ENCODE assay signal across 17 cellular contexts in genomic region chr6:14224359-14225103, GRCh38.
A peak's percentile ranks its signal among the peaks of the same experiment; 100 is the strongest.
DNase-seq lines count a peak whose midpoint lies in the region; ATAC-seq, FAIRE-seq and TF ChIP-seq lines count a peak whose summit lies in the region.
"Had no signal": no experiment of that assay in that cellular context is flagged by ENCODE, and none has a peak within 500 bp of the region (broad histone marks: within the 10 kb centered on the region; RNA-seq: fewer than 3 reads in every experiment).

No MANE protein-coding gene starts in this region.

- RAD21 ChIA-PET in GM12878 (lab: Charles Lee; ENCODE audit: unreplicated experiment), result interaction anchor here (0.9 to 1.8 kb wide), 5 partner anchors 13 to 1053 kb away, joined by 3 to 7 read pairs (median 3); no protein-coding TSS in a partner anchor

- 77% methylated on average over 8 of the region's 8 CpGs for WGBS in GM12878 (ENCODE audit: insufficient coverage, insufficient replicate concordance, low lambda C conversion rate, missing lambda C conversion rate)
- 67 to 81% (median 74%) methylated on average over 8 of the region's 8 CpGs for WGBS in adrenal gland, 4 donors

- no peaks in the 10 kb centered on the region for H4K20me1 ChIP-seq in GM12878 (ENCODE audit: control insufficient read depth, insufficient read depth)

- no peak overlapping the region for H3K9ac ChIP-seq in GM12878 (ENCODE audit: control insufficient read depth, insufficient read depth, low read length)

- TF ChIP-seq EP300 in GM12878 (IDR thresholded peaks at IDR 0.05; ENCODE audit: borderline replicate concordance in 1 of 2, control insufficient read depth in 1 of 2, low read depth in 2 of 2, low read length in 2 of 2), result peak in 1 of 2 experiments; percentile 46; a peak in 1 of 4 replicates

- H3K9me3 ChIP-seq in GM12878 (replicated peaks; ENCODE audit: control insufficient read depth, insufficient read depth, low read length), result no peaks in the 10 kb centered on the region; the same call in 2 of the 3 replicates
- H3K9me3 ChIP-seq in CD8-positive, alpha-beta T cell (ENCODE audit: low read length), result peaks cover 2% of the 10 kb centered on the region
- no peaks in the 10 kb centered on the region for H3K9me3 ChIP-seq in adrenal gland (replicated peaks in 1 of 3)
- H3K9me3 ChIP-seq: SJCRH30, thyroid gland had no signal

- H3K36me3 Mint-ChIP-seq in CD8-positive, alpha-beta T cell, result no peaks in the 10 kb centered on the region

- TF ChIP-seq POLR2A in GM12878 (IDR thresholded peaks at IDR 0.05; ENCODE audit: low read depth, low read length), result no peak
- no peak for TF ChIP-seq POLR2A in adrenal gland (IDR thresholded peaks at IDR 0.05)

- no peaks in the 10 kb centered on the region for H3K79me2 ChIP-seq in GM12878 (ENCODE audit: control insufficient read depth, insufficient read depth, low read length)

- peaks cover 16% of the 10 kb centered on the region for H3K4me1 Mint-ChIP-seq in CD8-positive, alpha-beta T cell (ENCODE audit: low read depth)

- ATAC-seq in GM21423 (IDR thresholded peaks at IDR 0.05; ENCODE audit: unreplicated experiment) (peak; percentile 69), GM12878 (peak; percentile 50), GM19463 (IDR thresholded peaks at IDR 0.05; ENCODE audit: unreplicated experiment) (no peak), GM19023 (IDR thresholded peaks at IDR 0.05; ENCODE audit: unreplicated experiment) (no peak)
- no peak for ATAC-seq in CD8-positive, alpha-beta T cell

- H3K27ac ChIP-seq in HL-60 (replicated peaks), result no peak overlapping the region
- H3K27ac ChIP-seq in GM12878 (ENCODE audit: control insufficient read depth, insufficient read depth), result no peak overlapping the region
- no peak overlapping the region for H3K27ac ChIP-seq in CD8-positive, alpha-beta T cell (ENCODE audit: low read depth, low read length)
- no peak overlapping the region for H3K27ac ChIP-seq in adrenal gland
- H3K27ac ChIP-seq: SJCRH30, thyroid gland had no signal

- H3K27me3 Mint-ChIP-seq in CD8-positive, alpha-beta T cell (ENCODE audit: low read depth), result no peaks in the 10 kb centered on the region

- no peak overlapping the region for H3K4me3 Mint-ChIP-seq in CD8-positive, alpha-beta T cell
- H3K4me3 Mint-ChIP-seq: nephron progenitor cell had no signal

- H3K27ac Mint-ChIP-seq in CD8-positive, alpha-beta T cell, result no peak overlapping the region
- H3K27ac Mint-ChIP-seq: nephron progenitor cell had no signal

- H3K36me3 ChIP-seq in GM12878 (ENCODE audit: control insufficient read depth in 2 of 2, insufficient read depth in 2 of 2, low read length in 1 of 2), result no peaks in the 10 kb centered on the region
- no peaks in the 10 kb centered on the region for H3K36me3 ChIP-seq in CD8-positive, alpha-beta T cell (ENCODE audit: insufficient read depth, low read length)
- H3K36me3 ChIP-seq in adrenal gland (replicated peaks in 1 of 2), result no peaks in the 10 kb centered on the region
- H3K36me3 ChIP-seq: SJCRH30, thyroid gland had no signal

- H3K9me3 Mint-ChIP-seq in CD8-positive, alpha-beta T cell, result peaks cover 2% of the 10 kb centered on the region

- H3K27me3 ChIP-seq in HL-60 (ENCODE audit: insufficient read depth, poor library complexity, severe bottlenecking) (no peaks in the 10 kb centered on the region), GM12878 (replicated peaks in 1 of 2; ENCODE audit: control insufficient read depth in 2 of 2, insufficient read depth in 2 of 2, low read length in 1 of 2) (no peaks in the 10 kb centered on the region), adrenal gland (peaks cover 7% of the 10 kb centered on the region)
- H3K27me3 ChIP-seq in CD8-positive, alpha-beta T cell (ENCODE audit: insufficient read depth, low read length), result no peaks in the 10 kb centered on the region
- H3K27me3 ChIP-seq: SJCRH30, thyroid gland had no signal

- FAIRE-seq in GM12878 (lab: Jason Lieb, UNC), result peak; percentile 57

- intact Hi-C loops in GM12878 (cut with micrococcal nuclease; ENCODE audit: unreplicated experiment) (no loop called here), adrenal gland (cut with DNase I) (no loop called here)
- intact Hi-C loops in CD8-positive, alpha-beta T cell (cut with DNase I, micrococcal nuclease), result no loop called here

- TF ChIP-seq CTCF in GM10266 (IDR thresholded peaks at IDR 0.05; ENCODE audit: control insufficient read depth, insufficient read depth, low read depth, missing control alignments) (no peak), HL-60 (IDR thresholded peaks at IDR 0.05; ENCODE audit: insufficient read depth, low read length) (no peak), GM12878 (IDR thresholded peaks at IDR 0.05 in 2 of 3, conservative IDR thresholded peaks at IDR 0.05 in 1 of 3; ENCODE audit: control insufficient read depth in 2 of 3, extremely low read depth in 1 of 3, insufficient read depth in 1 of 3, low read depth in 3 of 3, low read length in 3 of 3) (no peak), adrenal gland (IDR thresholded peaks at IDR 0.05) (no peak)
- no peak for TF ChIP-seq CTCF in CD8-positive, alpha-beta T cell (IDR thresholded peaks at IDR 0.05)

- DNase-seq in GM10266 (ENCODE audit: extremely low spot score), result peak; percentile 29
- DNase-seq in HL-60 (ENCODE audit: low read depth in 1 of 2, low spot score in 1 of 2), result peak; percentile 13 to 22
- peak; percentile 8 for DNase-seq in GM12878 (ENCODE audit: low read depth, low spot score)
- DNase-seq in CD8-positive, alpha-beta T cell, result no peak
- no peak for DNase-seq in adrenal gland
- DNase-seq: activated CD8-positive, alpha-beta memory T cell treated with anti-CD3 and anti-CD28 coated beads for 24 hours; activated effector memory CD4-positive, alpha-beta T cell treated with Interleukin-2 at 50 U/mL for 16 hours; DMS153; Karpas-422; NCI-H1930; NCI-H69; nephron progenitor cell; SJCRH30; thyroid gland had no signal

- POLR2A ChIA-PET in GM12878 (lab: Charles Lee), result no interaction called here
- POLR2A ChIA-PET in CD8-positive, alpha-beta T cell (lab: Charles Lee), result no interaction called here

- no TSS peak for BruUV-seq in GM12878 (replicated peaks; lab: Mats Ljungman, UMichigan)

- no peak overlapping the region for H2AFZ ChIP-seq in GM12878 (ENCODE audit: control insufficient read depth, low read depth, low read length)

- in situ Hi-C loops in GM12878 (cut with MboI), result loop anchor here (25.0 kb wide), 2 partner anchors 1263 to 1388 kb away; no protein-coding TSS in a partner anchor

- SMC1A ChIA-PET in GM12878 (lab: Charles Lee; ENCODE audit: uncharacterized antibody, unreplicated experiment), result interaction anchor here (0.9 to 2.0 kb wide), 9 partner anchors 9 to 414 kb away, joined by 3 to 14 read pairs (median 3); no protein-coding TSS in a partner anchor

- TF ChIP-seq RAD21 in GM12878 (IDR thresholded peaks at IDR 0.05; ENCODE audit: insufficient read depth, low read depth, low read length), result no peak

- no peak overlapping the region for H3K4me2 ChIP-seq in GM12878 (ENCODE audit: control insufficient read depth, insufficient read depth)

- no peak overlapping the region for H3K4me3 ChIP-seq in HL-60 (replicated peaks; ENCODE audit: insufficient read depth, low read length)
- H3K4me3 ChIP-seq in GM12878, result no peak overlapping the region
- no peak overlapping the region for H3K4me3 ChIP-seq in CD8-positive, alpha-beta T cell (ENCODE audit: low read depth, low read length)
- no peak overlapping the region for H3K4me3 ChIP-seq in adrenal gland
- H3K4me3 ChIP-seq: SJCRH30, thyroid gland had no signal

- CTCF ChIA-PET in GM12878 (lab: Yijun Ruan, JAX), result interaction anchor here (1.5 kb wide), 1 partner anchor 14 kb away, joined by 3 read pairs; no protein-coding TSS in a partner anchor
- CTCF ChIA-PET in CD8-positive, alpha-beta T cell (lab: Charles Lee), result no interaction called here

- H3K4me1 ChIP-seq in GM12878 (ENCODE audit: control insufficient read depth, insufficient read depth, low read length), result no peaks in the 10 kb centered on the region
- H3K4me1 ChIP-seq in CD8-positive, alpha-beta T cell (ENCODE audit: insufficient read depth, low read length), result peaks cover 12% of the 10 kb centered on the region
- no peaks in the 10 kb centered on the region for H3K4me1 ChIP-seq in adrenal gland (replicated peaks in 1 of 2)
- H3K4me1 ChIP-seq: SJCRH30 had no signal

TF ChIP-seq in GM12878, 131 proteins besides CTCF, POLR2A, EP300 and RAD21 (continues in another document):
- TF ChIP-seq MTA2 (IDR thresholded peaks at IDR 0.05; ENCODE audit: low read depth) (peak; percentile 48; the same call in 1 of the 2 replicates), ATF7 (IDR thresholded peaks at IDR 0.05; ENCODE audit: low read depth) (no peak), NFIC (IDR thresholded peaks at IDR 0.05; ENCODE audit: low read depth, low read length) (peak; percentile 59), IKZF1 (conservative IDR thresholded peaks at IDR 0.05) (peak; percentile 79), MYB (IDR thresholded peaks at IDR 0.05; ENCODE audit: borderline replicate concordance, low read depth, low read length) (peak; percentile 59; the same call in 1 of the 2 replicates), RELB (IDR thresholded peaks at IDR 0.05; ENCODE audit: low read depth) (peak; percentile 47; the same call in 1 of the 2 replicates), IKZF2 (IDR thresholded peaks at IDR 0.05) (peak; percentile 69 to 77; a peak in 3 of 4 replicates), RUNX3 (IDR thresholded peaks at IDR 0.05; ENCODE audit: low read length) (peak; percentile 7; the same call in 1 of the 2 replicates), EED (IDR thresholded peaks at IDR 0.05; ENCODE audit: low read depth) (0 out of 2 replicates have a peak, but pooled peaks have one; percentile 19), TCF7 (IDR thresholded peaks at IDR 0.05; ENCODE audit: borderline replicate concordance) (no peak), DPF2 (IDR thresholded peaks at IDR 0.05) (0 out of 2 replicates have a peak, but pooled peaks have one; percentile 30), HDGF (IDR thresholded peaks at IDR 0.05) (no peak), MEF2B (IDR thresholded peaks at IDR 0.05; ENCODE audit: partially characterized antibody, poor library complexity, severe bottlenecking) (peak; percentile 86), MEF2A (IDR thresholded peaks at IDR 0.05; ENCODE audit: insufficient read depth, low read depth, low read length) (peak; percentile 61; the same call in 1 of the 2 replicates), SPI1 (IDR thresholded peaks at IDR 0.05; ENCODE audit: borderline replicate concordance, insufficient read depth, low read depth, low read length) (peak; percentile 89)

Comparison
In these comparisons a context has a peak if more than half of its experiments do, and no peak if none do; other contexts are left out.
1. DNase-seq: peak in GM10266 (single experiment), HL-60 (2 of 2) and GM12878 (single experiment); none in CD8-positive, alpha-beta T cell (0 of 7) and adrenal gland (0 of 7).
2. ATAC-seq: peak in GM21423 (single experiment) and GM12878 (single experiment); none in GM19463 (single experiment), CD8-positive, alpha-beta T cell (single experiment) and GM19023 (single experiment).